10 cellular contexts compared by ENCODE assay signal in the genomic region with DNA sequence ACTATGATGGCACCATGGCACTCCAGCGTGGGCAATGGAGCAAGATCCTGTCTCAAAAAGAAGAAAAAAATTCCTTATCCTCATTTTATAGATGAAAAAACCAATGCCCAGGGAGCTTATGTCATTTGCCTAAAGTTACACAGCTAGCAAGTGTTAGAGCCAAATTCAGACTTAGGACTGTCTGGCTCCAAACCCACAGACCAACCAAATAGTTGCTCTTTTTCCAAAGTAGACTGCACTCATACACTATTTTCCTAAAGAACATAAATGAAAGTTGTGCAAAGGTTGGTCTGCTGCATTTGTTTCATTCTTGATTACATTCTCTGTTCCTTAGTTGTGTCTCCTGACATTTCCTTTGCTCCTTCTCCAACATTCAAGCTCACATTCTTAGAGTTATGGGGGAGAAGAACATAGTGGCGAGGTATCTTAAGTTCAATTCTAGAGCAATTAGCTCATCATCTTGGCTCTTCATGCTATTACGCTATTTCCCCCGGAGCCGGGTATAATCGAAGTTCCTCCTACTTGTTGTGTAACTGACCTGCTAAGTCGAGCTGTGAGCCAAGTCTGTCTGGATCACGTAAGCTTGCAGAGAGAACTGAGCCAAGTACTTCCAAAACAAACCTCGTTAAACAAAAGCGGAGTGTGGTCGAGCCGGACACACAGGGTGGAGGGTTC.
DNase-seq lines count a peak whose midpoint lies in the region; ATAC-seq and TF ChIP-seq lines count a peak whose summit lies in the region.
"Had no signal": no experiment of that assay in that cellular context is flagged by ENCODE, and none has a peak within 500 bp of the region (broad histone marks: within the 10 kb centered on the region; RNA-seq: fewer than 3 reads in every experiment).

No MANE protein-coding gene starts in this region.

- H3K9me2 ChIP-seq in GM23248 (ENCODE audit: insufficient read depth) = no peaks in the 10 kb centered on the region

- peak overlapping the region; percentile 35 for H3K27ac ChIP-seq in GM23248
- H3K27ac ChIP-seq in left ventricle myocardium inferior (replicated peaks) = peak overlapping the region; percentile 68

- TF ChIP-seq CTCF in left ventricle myocardium inferior (IDR thresholded peaks at IDR 0.05; ENCODE audit: borderline replicate concordance) = no peak

- H3K4me3 ChIP-seq in GM23248 (peak overlapping the region; percentile 53), adipocyte (ENCODE audit: low read length) (peak overlapping the region; percentile 62), left ventricle myocardium inferior (peak overlapping the region; percentile 30), skeletal muscle satellite cell (ENCODE audit: low read length) (peak overlapping the region; percentile 50)
- H3K4me3 ChIP-seq: Peyer's patch, skin epidermis had no signal

- H3F3A ChIP-seq in GM23248 (ENCODE audit: insufficient read depth) = peaks cover 14% of the 10 kb centered on the region

- peak; percentile 98 for DNase-seq in GM23248
- peak; percentile 91 for DNase-seq in adipocyte (ENCODE audit: low read depth)
- DNase-seq in left ventricle myocardium inferior = peak; percentile 44
- no peak for DNase-seq in DMS153 treated with DMSO at 0.1 percent for 48 hours (lab: John Stamatoyannopoulos, UW; ENCODE audit: unreplicated experiment)
- no peak for DNase-seq in activated naive CD4-positive, alpha-beta T cell treated with Interleukin-2 at 50 U/mL for 16 hours
- no peak for DNase-seq in SHP77 treated with DMSO at 0.1 percent for 48 hours (lab: John Stamatoyannopoulos, UW)

- peak overlapping the region; percentile 84 for H3K4me2 ChIP-seq in GM23248 (ENCODE audit: unreplicated experiment)
- peak overlapping the region; percentile 78 for H3K4me2 ChIP-seq in skeletal muscle satellite cell (ENCODE audit: low read length)

- no peaks in the 10 kb centered on the region for H3K27me3 ChIP-seq in GM23248 (replicated peaks; ENCODE audit: insufficient read depth)
- H3K27me3 ChIP-seq in adipocyte (replicated peaks; ENCODE audit: control insufficient read depth, insufficient read depth, low read length) = peaks cover 10% of the 10 kb centered on the region
- peaks cover 3% of the 10 kb centered on the region for H3K27me3 ChIP-seq in left ventricle myocardium inferior (ENCODE audit: low read depth)
- peaks cover 23% of the 10 kb centered on the region for H3K27me3 ChIP-seq in skeletal muscle satellite cell (ENCODE audit: control insufficient read depth, insufficient read depth, low read length)
- H3K27me3 ChIP-seq: Peyer's patch had no signal

- 3 to 5% methylated on average over 12 of the region's 12 CpGs for WGBS in GM23248 (ENCODE audit: low coverage in 1 of 2, low lambda C conversion rate in 2 of 2, missing lambda C conversion rate in 2 of 2), 2 experiments

- ATAC-seq in GM21786 (IDR thresholded peaks at IDR 0.05; ENCODE audit: unreplicated experiment) = no peak

- H2AFZ ChIP-seq in GM23248 = peak overlapping the region; percentile 52

- H3K79me2 ChIP-seq in GM23248 (ENCODE audit: insufficient read depth) = no peaks in the 10 kb centered on the region

- H3K4me1 ChIP-seq in GM23248 (ENCODE audit: insufficient read depth) (peaks cover 15% of the 10 kb centered on the region), adipocyte (ENCODE audit: control insufficient read depth, insufficient read depth, low read length) (peaks cover 13% of the 10 kb centered on the region), left ventricle myocardium inferior (peaks cover 12% of the 10 kb centered on the region), skeletal muscle satellite cell (ENCODE audit: control insufficient read depth, insufficient read depth, low read length) (peaks cover 7% of the 10 kb centered on the region)
- H3K4me1 ChIP-seq: Peyer's patch had no signal

- no peaks in the 10 kb centered on the region for H3K36me3 ChIP-seq in GM23248 (ENCODE audit: low read depth)
- H3K36me3 ChIP-seq in adipocyte (ENCODE audit: control insufficient read depth, insufficient read depth, low read length, severe bottlenecking) = no peaks in the 10 kb centered on the region
- H3K36me3 ChIP-seq in left ventricle myocardium inferior = no peaks in the 10 kb centered on the region
- H3K36me3 ChIP-seq in skeletal muscle satellite cell (ENCODE audit: insufficient read depth, low read length) = no peaks in the 10 kb centered on the region
- H3K36me3 ChIP-seq: Peyer's patch had no signal

- H3K9me3 ChIP-seq in GM23248 (ENCODE audit: low read depth) (no peaks in the 10 kb centered on the region), adipocyte (ENCODE audit: control insufficient read depth, low read length) (no peaks in the 10 kb centered on the region), left ventricle myocardium inferior (replicated peaks) (no peaks in the 10 kb centered on the region), skeletal muscle satellite cell (replicated peaks; ENCODE audit: low read length) (no peaks in the 10 kb centered on the region)
- H3K9me3 ChIP-seq: Peyer's patch had no signal

- peak overlapping the region; percentile 34; the same call in 1 of the 2 replicates for H3K9ac ChIP-seq in GM23248
- peak overlapping the region; percentile 19 for H3K9ac ChIP-seq in adipocyte (ENCODE audit: low read length)
- H3K9ac ChIP-seq in skeletal muscle satellite cell (ENCODE audit: low read depth, low read length) = no peak overlapping the region

- in situ Hi-C loops in GM23248 (cut with MboI) = no loop called here

- intact Hi-C loops in left ventricle myocardium inferior (cut with micrococcal nuclease) = no loop called here

- no peaks in the 10 kb centered on the region for H4K20me1 ChIP-seq in GM23248 (ENCODE audit: insufficient read depth)

Comparison
In these comparisons a context has a peak if more than half of its experiments do, and no peak if none do; other contexts are left out.
1. DNase-seq: peak in GM23248 (single experiment), adipocyte (single experiment) and left ventricle myocardium inferior (single experiment); none in DMS153 treated with DMSO at 0.1 percent for 48 hours (single experiment), activated naive CD4-positive, alpha-beta T cell treated with Interleukin-2 at 50 U/mL for 16 hours (single experiment) and SHP77 treated with DMSO at 0.1 percent for 48 hours (single experiment).
2. Peak in every context shown above with its lines, with median percentiles within 50 percentile points of each other: H3K4me3 ChIP-seq.